28 cellular contexts compared by ENCODE assay signal in genomic region chr11:70838198-70838597, GRCh38.
"Had no signal": no experiment of that assay in that cellular context is flagged by ENCODE, and none has a peak within 500 bp of the region (broad histone marks: within the 10 kb centered on the region; RNA-seq: fewer than 3 reads in every experiment).

No MANE protein-coding gene starts in this region.

- H3K27ac ChIP-seq: stomach, suprapubic skin, testis, thoracic aorta, thyroid gland, tibial artery, tibial nerve, transverse colon, upper lobe of left lung, upper lobe of right lung, uterus, vagina had no signal

- H3K4me1 ChIP-seq: stomach, suprapubic skin, testis, tibial artery, tibial nerve, transverse colon, upper lobe of left lung, upper lobe of right lung, uterus, vagina had no signal

- H3K36me3 ChIP-seq: stomach, suprapubic skin, thoracic aorta, thyroid gland, tibial artery, tibial nerve, transverse colon, upper lobe of left lung, upper lobe of right lung, uterus, vagina had no signal

- H3K27ac Mint-ChIP-seq: stimulated activated effector memory CD8-positive, alpha-beta T cell treated with anti-CD3 and anti-CD28 coated beads, Interleukin-12 subunit alpha, Interleukin-12 subunit beta, amount 100 ng/mL, for 72 hours; stimulated activated memory B cell treated with anti-CD40 and anti-IgM and Interleukin-4, amounts not matched to agents 10 μg/mL and 1 μg/mL and 100 μg/mL, for 72 hours; stimulated activated naive B cell treated with anti-CD40 and anti-IgM and Interleukin-4, amounts not matched to agents 10 μg/mL and 1 μg/mL and 100 μg/mL, for 72 hours; stimulated activated naive CD8-positive, alpha-beta T cell treated with anti-CD3 and anti-CD28 coated beads, Interleukin-15, Interleukin-2, amounts not matched to agents 100 ng/mL and 50 ng/mL, for 24 hours; type B pancreatic cell had no signal

- H3K36me3 Mint-ChIP-seq: stimulated activated effector memory CD8-positive, alpha-beta T cell treated with anti-CD3 and anti-CD28 coated beads, Interleukin-12 subunit alpha, Interleukin-12 subunit beta, amount 100 ng/mL, for 72 hours; stimulated activated memory B cell treated with anti-CD40 and anti-IgM and Interleukin-4, amounts not matched to agents 10 μg/mL and 1 μg/mL and 100 μg/mL, for 72 hours; stimulated activated naive B cell treated with anti-CD40 and anti-IgM and Interleukin-4, amounts not matched to agents 10 μg/mL and 1 μg/mL and 100 μg/mL, for 72 hours had no signal

- H3K27me3 Mint-ChIP-seq: stimulated activated naive CD8-positive, alpha-beta T cell treated with anti-CD3 and anti-CD28 coated beads, Interleukin-15, Interleukin-2, amounts not matched to agents 100 ng/mL and 50 ng/mL, for 24 hours; type B pancreatic cell had no signal

- DNase-seq: stimulated activated CD4-positive, alpha-beta T cell treated with anti-CD3 and anti-CD28 coated beads, Interleukin-2, amount 100 ng/mL, for 48 hours; stimulated activated CD4-positive, alpha-beta T cell treated with anti-CD3 and anti-CD28 coated beads, Interleukin-4, amount 100 ng/mL, for 1 hour; stimulated activated CD4-positive, alpha-beta T cell treated with anti-CD3 and anti-CD28 coated beads, Interleukin-4, amount 100 ng/mL, for 24 hours; stimulated activated CD4-positive, alpha-beta T cell treated with anti-CD3 and anti-CD28 coated beads, Interleukin-4, amount 100 ng/mL, for 4 hours; stimulated activated CD8-positive, alpha-beta memory T cell treated with anti-CD3 and anti-CD28 coated beads, Interleukin-4, amount 100 ng/mL, for 48 hours; stimulated activated naive B cell treated with anti-CD40 and anti-IgM and Interleukin-4, amounts not matched to agents 10 μg/mL and 1 μg/mL and 100 μg/mL, for 72 hours; stimulated activated naive CD4-positive, alpha-beta T cell; stimulated activated naive CD4-positive, alpha-beta T cell treated with Interleukin-2 at 50 U/mL for 16 hours; stimulated activated naive CD8-positive, alpha-beta T cell treated with anti-CD3 and anti-CD28 coated beads, Interleukin-15, amount 100 ng/mL, for 72 hours; stimulated activated naive CD8-positive, alpha-beta T cell treated with anti-CD3 and anti-CD28 coated beads, Interleukin-15, Interleukin-2, amounts not matched to agents 100 U/mL and 50 U/mL, for 24 hours; stomach; substantia nigra; testis; thyroid gland; tibial artery; transverse colon; trophoblast cell; upper lobe of left lung; upper lobe of right lung; uterus had no signal

- H3K27me3 ChIP-seq: stomach, testis, thyroid gland, tibial nerve, transverse colon, upper lobe of left lung, upper lobe of right lung, uterus, vagina had no signal

- H3K4me3 Mint-ChIP-seq: stimulated activated effector memory CD8-positive, alpha-beta T cell treated with anti-CD3 and anti-CD28 coated beads, Interleukin-12 subunit alpha, Interleukin-12 subunit beta, amount 100 ng/mL, for 72 hours; stimulated activated memory B cell treated with anti-CD40 and anti-IgM and Interleukin-4, amounts not matched to agents 10 μg/mL and 1 μg/mL and 100 μg/mL, for 72 hours; stimulated activated naive B cell treated with anti-CD40 and anti-IgM and Interleukin-4, amounts not matched to agents 10 μg/mL and 1 μg/mL and 100 μg/mL, for 72 hours; stimulated activated naive CD8-positive, alpha-beta T cell treated with anti-CD3 and anti-CD28 coated beads, Interleukin-15, amount 100 ng/mL, for 72 hours; stimulated activated naive CD8-positive, alpha-beta T cell treated with anti-CD3 and anti-CD28 coated beads, Interleukin-15, Interleukin-2, amounts not matched to agents 100 ng/mL and 50 ng/mL, for 24 hours; type B pancreatic cell had no signal

- H3K4me1 Mint-ChIP-seq: stimulated activated effector memory CD8-positive, alpha-beta T cell treated with anti-CD3 and anti-CD28 coated beads, Interleukin-12 subunit alpha, Interleukin-12 subunit beta, amount 100 ng/mL, for 72 hours; stimulated activated memory B cell treated with anti-CD40 and anti-IgM and Interleukin-4, amounts not matched to agents 10 μg/mL and 1 μg/mL and 100 μg/mL, for 72 hours; stimulated activated naive B cell treated with anti-CD40 and anti-IgM and Interleukin-4, amounts not matched to agents 10 μg/mL and 1 μg/mL and 100 μg/mL, for 72 hours; stimulated activated naive CD8-positive, alpha-beta T cell treated with anti-CD3 and anti-CD28 coated beads, Interleukin-15, amount 100 ng/mL, for 72 hours had no signal

- H3K9me3 ChIP-seq: testis, thoracic aorta, thyroid gland, transverse colon, uterus, vagina had no signal

- H3K4me3 ChIP-seq: stomach, suprapubic skin, testis, thoracic aorta, thyroid gland, tibial artery, tibial nerve, transverse colon, upper lobe of left lung, upper lobe of right lung, uterus, vagina had no signal
